Comparison of ENCODE assay signal across 8 cellular contexts in the genomic region with DNA sequence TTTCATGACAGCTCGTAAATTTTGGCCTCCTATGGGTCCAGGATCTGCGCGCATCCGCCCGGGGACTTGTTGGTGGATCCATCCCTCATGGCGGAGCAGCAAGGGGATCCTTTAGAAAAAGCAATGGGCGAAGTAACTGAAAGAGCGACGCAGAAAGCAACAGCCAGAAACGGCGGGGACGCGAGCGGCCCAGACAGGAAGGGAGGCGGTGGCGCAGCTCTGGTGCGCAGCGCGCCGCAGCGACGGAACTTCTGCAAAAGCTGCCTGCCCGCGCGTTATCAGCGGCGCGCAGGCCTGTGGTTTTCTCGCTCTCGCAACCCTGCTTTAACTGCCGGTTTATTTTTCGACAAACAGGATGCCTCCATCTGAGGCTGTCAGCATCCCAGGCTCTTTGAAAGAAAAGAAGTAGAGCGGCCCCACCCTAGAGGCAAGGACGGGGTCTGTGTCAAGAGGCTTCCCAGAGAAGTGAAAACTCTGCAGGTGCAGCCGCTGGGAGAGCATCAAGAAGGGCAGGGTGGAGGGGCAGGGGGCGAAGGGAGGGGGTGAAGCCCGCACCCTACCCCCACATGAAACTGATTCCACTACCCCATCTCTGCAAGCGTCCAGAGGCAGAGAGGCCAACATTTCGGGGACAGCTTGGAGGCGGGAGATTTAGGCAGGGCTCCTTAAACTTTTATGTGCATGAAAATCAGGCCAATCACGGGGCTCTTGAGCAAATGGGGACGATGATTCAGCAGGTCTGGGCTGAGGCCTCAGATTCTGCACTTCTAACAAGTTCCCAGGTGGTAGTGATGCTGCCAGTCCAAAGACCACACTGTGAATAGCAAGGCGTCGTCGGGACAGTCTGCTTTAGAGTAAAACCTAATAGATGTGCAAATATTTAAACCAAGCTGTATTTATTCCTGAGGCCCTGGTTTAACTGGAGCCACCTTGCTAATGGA. TPM values are rescaled to one million over a fixed set of nuclear protein-coding genes. Genes with fewer than 3 reads are reported as not detected.
DNase-seq lines count a peak whose midpoint lies in the region; ATAC-seq and TF ChIP-seq lines count a peak whose summit lies in the region.

No MANE protein-coding gene starts in this region.

- H3K36me3 ChIP-seq in KMS-11 (ENCODE audit: insufficient read depth) (no peaks in the 10 kb centered on the region), endodermal cell (ENCODE audit: control insufficient read depth, insufficient read depth, low read length) (no peaks in the 10 kb centered on the region), mucosa of rectum (ENCODE audit: control insufficient read depth in 2 of 2, insufficient read depth in 2 of 2, low read length in 2 of 2) (no peaks in the 10 kb centered on the region)

- H3K27ac ChIP-seq in KMS-11 (peak overlapping the region; percentile 91), endodermal cell (ENCODE audit: low read depth, low read length) (no peak overlapping the region), mucosa of rectum (ENCODE audit: low read depth in 2 of 2, low read length in 2 of 2) (peak overlapping the region; percentile 56 to 66)

- peaks cover 20% of the 10 kb centered on the region for H3K4me1 Mint-ChIP-seq in endodermal cell
- peaks cover 49 to 92% of the 10 kb centered on the region in 2 donors for H3K4me1 Mint-ChIP-seq in stimulated activated naive B cell treated with anti-CD40 and anti-IgM and Interleukin-4, amounts not matched to agents 10 μg/mL and 1 μg/mL and 100 μg/mL, for 72 hours

- no peaks in the 10 kb centered on the region for H4K20me1 ChIP-seq in KMS-11 (ENCODE audit: insufficient read depth)

- H3K9ac ChIP-seq in KMS-11, result peak overlapping the region; percentile 75
- no peak overlapping the region for H3K9ac ChIP-seq in endodermal cell (ENCODE audit: extremely low read depth, low read length, poor library complexity, severe bottlenecking)
- H3K9ac ChIP-seq in mucosa of rectum (ENCODE audit: low read depth in 1 of 2, low read length in 2 of 2), result peak overlapping the region; percentile 52 to 61

- peaks cover 44% of the 10 kb centered on the region for H3K4me1 ChIP-seq in KMS-11 (ENCODE audit: low read depth, poor library complexity, severe bottlenecking)
- no peaks in the 10 kb centered on the region for H3K4me1 ChIP-seq in endodermal cell (ENCODE audit: control insufficient read depth, insufficient read depth, low read length)
- H3K4me1 ChIP-seq in mucosa of rectum (ENCODE audit: control insufficient read depth in 2 of 2, insufficient read depth in 2 of 2, low read length in 2 of 2), result peaks cover 5 to 27% of the 10 kb centered on the region in 2 donors

- H3K79me2 ChIP-seq in KMS-11 (ENCODE audit: insufficient read depth, low read depth), result no peaks in the 10 kb centered on the region

- peak overlapping the region; percentile 74 for H2AFZ ChIP-seq in KMS-11 (ENCODE audit: low read depth)

- peak; percentile 87 to 89 for ATAC-seq in stimulated activated naive B cell treated with anti-CD40 and anti-IgM and Interleukin-4, amounts not matched to agents 10 μg/mL and 1 μg/mL and 100 μg/mL, for 72 hours (replicated peaks)

- H3K4me3 ChIP-seq in KMS-11 (IDR thresholded peaks at IDR 0.05; ENCODE audit: insufficient read depth, low read depth, low read length), result no peak overlapping the region
- no peak overlapping the region for H3K4me3 ChIP-seq in endodermal cell (ENCODE audit: low read length)
- peak overlapping the region; percentile 44 to 58 for H3K4me3 ChIP-seq in mucosa of rectum (ENCODE audit: low read length in 2 of 2)

- DNase-seq in Ammon's horn (ENCODE audit: low spot score) (peak; percentile 58), GM20000 (ENCODE audit: low spot score) (peak; percentile 65), endodermal cell (peak; percentile 74), EL (no peak)
- peak; percentile 71 to 74 for DNase-seq in activated CD4-positive, alpha-beta T cell treated with anti-CD3 and anti-CD28 coated beads, Interleukin-2, amount 50 U/mL, for 4 hours
- DNase-seq in stimulated activated naive B cell treated with anti-CD40 and anti-IgM and Interleukin-4, amounts not matched to agents 10 μg/mL and 1 μg/mL and 100 μg/mL, for 72 hours, result peak; percentile 72

- H3K9me3 ChIP-seq in endodermal cell (ENCODE audit: control insufficient read depth, low read length) (no peaks in the 10 kb centered on the region), mucosa of rectum (ENCODE audit: control insufficient read depth in 2 of 2, low read length in 2 of 2) (no peaks in the 10 kb centered on the region)

- H3K4me2 ChIP-seq in KMS-11, result peak overlapping the region; percentile 67

- WGBS in endodermal cell (ENCODE audit: insufficient coverage in 1 of 2, insufficient read length in 1 of 2), 2 experiments, result 34 to 42% methylated on average over 26 to 45 of the region's 45 CpGs

- H3K36me3 Mint-ChIP-seq in endodermal cell (ENCODE audit: low read depth), result no peaks in the 10 kb centered on the region
- H3K36me3 Mint-ChIP-seq in stimulated activated naive B cell treated with anti-CD40 and anti-IgM and Interleukin-4, amounts not matched to agents 10 μg/mL and 1 μg/mL and 100 μg/mL, for 72 hours, result peaks cover 42 to 61% of the 10 kb centered on the region in 2 donors

- peaks cover 34% of the 10 kb centered on the region for H3K27me3 Mint-ChIP-seq in endodermal cell (ENCODE audit: insufficient read depth)
- no peaks in the 10 kb centered on the region for H3K27me3 Mint-ChIP-seq in stimulated activated naive B cell treated with anti-CD40 and anti-IgM and Interleukin-4, amounts not matched to agents 10 μg/mL and 1 μg/mL and 100 μg/mL, for 72 hours

- H3K4me3 Mint-ChIP-seq in endodermal cell, result peak overlapping the region; percentile 58
- peak overlapping the region; percentile 81 to 86 for H3K4me3 Mint-ChIP-seq in stimulated activated naive B cell treated with anti-CD40 and anti-IgM and Interleukin-4, amounts not matched to agents 10 μg/mL and 1 μg/mL and 100 μg/mL, for 72 hours

- H3K27me3 ChIP-seq in KMS-11 (ENCODE audit: insufficient read depth, low read depth) (peaks cover 3% of the 10 kb centered on the region; the same call in 1 of the 2 replicates), endodermal cell (ENCODE audit: control insufficient read depth, insufficient read depth, low read length, poor library complexity, severe bottlenecking) (peaks cover 36% of the 10 kb centered on the region), mucosa of rectum (ENCODE audit: control insufficient read depth in 2 of 2, insufficient read depth in 2 of 2, low read length in 2 of 2) (no peaks in the 10 kb centered on the region)

- no peaks in the 10 kb centered on the region for H3K9me3 Mint-ChIP-seq in endodermal cell
- no peaks in the 10 kb centered on the region for H3K9me3 Mint-ChIP-seq in stimulated activated naive B cell treated with anti-CD40 and anti-IgM and Interleukin-4, amounts not matched to agents 10 μg/mL and 1 μg/mL and 100 μg/mL, for 72 hours

- TF ChIP-seq CTCF in GM20000 (IDR thresholded peaks at IDR 0.05; ENCODE audit: extremely low read depth, missing control alignments) (no peak), KMS-11 (conservative IDR thresholded peaks at IDR 0.05; ENCODE audit: low read depth, low read length) (no peak), endodermal cell (conservative IDR thresholded peaks at IDR 0.05) (no peak)

- H3K27ac Mint-ChIP-seq in endodermal cell, result no peak overlapping the region
- peak overlapping the region; percentile 96 for H3K27ac Mint-ChIP-seq in stimulated activated naive B cell treated with anti-CD40 and anti-IgM and Interleukin-4, amounts not matched to agents 10 μg/mL and 1 μg/mL and 100 μg/mL, for 72 hours

RNA-seq across cellular contexts. Expression of a gene that starts 22.2 kb away (rescaled TPM):
- 1 to 10 TPM in 1 of 2 donors, under 1 TPM in 1; 0.31 to 2.8 TPM for total RNA-seq in endodermal cell
- polyA plus RNA-seq in endodermal cell (2013, experiment 1 of 2), result 0.50 TPM
- polyA plus RNA-seq in endodermal cell (2013, experiment 2 of 2), result 1.0 TPM

Comparison
In these comparisons a context has a peak if more than half of its experiments do, and no peak if none do; other contexts are left out.
1. H3K4me3 ChIP-seq: peak in mucosa of rectum (2 of 2); none in KMS-11 (single experiment) and endodermal cell (single experiment).